Comparison of ENCODE assay signal across 11 cellular contexts in genomic region chr9:95552814-95553546, GRCh38. TPM values are rescaled to one million over a fixed set of nuclear protein-coding genes. Genes with fewer than 3 reads are reported as not detected.
DNase-seq lines count a peak whose midpoint lies in the region; ATAC-seq and TF ChIP-seq lines count a peak whose summit lies in the region.
"Had no signal": no experiment of that assay in that cellular context is flagged by ENCODE, and none has a peak within 500 bp of the region (broad histone marks: within the 10 kb centered on the region; RNA-seq: fewer than 3 reads in every experiment).

No MANE protein-coding gene starts in this region.

- peak overlapping the region; percentile 9 for H2AFZ ChIP-seq in trophoblast cell (ENCODE audit: insufficient read depth, low read length, poor library complexity)
- H2AFZ ChIP-seq: parathyroid adenoma had no signal

- peak; percentile 52 for DNase-seq in COLO668 (lab: John Stamatoyannopoulos, UW; ENCODE audit: unreplicated experiment)
- peak; percentile 38 for DNase-seq in activated T-cell treated with anti-CD3 and anti-CD28 coated beads, Interleukin-2, amount 50 U/mL, for 1 hour
- peak in 4 of 5 donors; percentile 36 to 63 (median 54) for DNase-seq in heart left ventricle
- no peak for DNase-seq in trophoblast cell
- no peak for DNase-seq in glomerular visceral epithelial cell (ENCODE audit: extremely low spot score)
- no peak for DNase-seq in AG20443 (ENCODE audit: low spot score)
- DNase-seq in SIG-M5 treated with dmso at 0.1 percent for 504 hours (lab: John Stamatoyannopoulos, UW; ENCODE audit: unreplicated experiment) = no peak
- DNase-seq: OCI-M1 had no signal

- no peak overlapping the region for H3K23ac ChIP-seq in trophoblast cell (ENCODE audit: low read length)

- H2BK5ac ChIP-seq in trophoblast cell (ENCODE audit: low read depth, low read length, poor library complexity) = no peak overlapping the region

- no peak overlapping the region for H4K8ac ChIP-seq in trophoblast cell (ENCODE audit: low read depth, low read length)

- no peak overlapping the region for H3K27ac ChIP-seq in heart left ventricle
- H3K27ac ChIP-seq in trophoblast cell (ENCODE audit: low read depth, low read length) = no peak overlapping the region
- H3K27ac ChIP-seq: C4-2B, parathyroid adenoma had no signal

- H2BK12ac ChIP-seq in trophoblast cell (ENCODE audit: low read length) = no peak overlapping the region

- no peak overlapping the region for H3K4ac ChIP-seq in trophoblast cell (ENCODE audit: low read depth, low read length)

- H4K91ac ChIP-seq in trophoblast cell (ENCODE audit: low read depth, low read length) = no peak overlapping the region

- peak; percentile 47 to 78 (median 75) for ATAC-seq in heart left ventricle
- no peak for ATAC-seq in HG03280 (IDR thresholded peaks at IDR 0.05; ENCODE audit: unreplicated experiment)

- no peak for TF ChIP-seq POLR2A in heart left ventricle (IDR thresholded peaks at IDR 0.05)

- H4K12ac ChIP-seq in trophoblast cell (ENCODE audit: low read depth, low read length) = no peak overlapping the region

- H3K36me3 ChIP-seq in heart left ventricle (no peaks in the 10 kb centered on the region), trophoblast cell (ENCODE audit: control insufficient read depth in 1 of 2, insufficient read depth in 2 of 2, low read length in 2 of 2) (no peaks in the 10 kb centered on the region)

- no peaks in the 10 kb centered on the region for H3K79me2 ChIP-seq in trophoblast cell (ENCODE audit: control insufficient read depth, insufficient read depth, low read length, poor library complexity)
- H3K79me2 ChIP-seq: parathyroid adenoma had no signal

- 14 to 52% (median 15%) methylated on average over 10 to 43 of the region's 43 CpGs for WGBS in heart left ventricle, 4 donors
- WGBS in trophoblast cell (ENCODE audit: extremely low coverage, insufficient coverage, insufficient read length) = no CpG with 5 or more reads among the region's 43 CpGs

- no peak overlapping the region for H3K14ac ChIP-seq in trophoblast cell (ENCODE audit: low read length)

- H2AK5ac ChIP-seq in trophoblast cell (ENCODE audit: low read length) = no peak overlapping the region

- no peak overlapping the region for H3K18ac ChIP-seq in trophoblast cell (ENCODE audit: low read length)

- H3K9ac ChIP-seq in trophoblast cell (ENCODE audit: low read length) = no peak overlapping the region
- H3K9ac ChIP-seq: parathyroid adenoma had no signal

- no peaks in the 10 kb centered on the region for H3K79me1 ChIP-seq in trophoblast cell (ENCODE audit: low read length)

- intact Hi-C loops in heart left ventricle (cut with DNase I) = no loop called here

- H3K4me3 ChIP-seq in heart left ventricle (peak overlapping the region in 11 of 12 donors; percentile 15 to 52 (median 41)), trophoblast cell (ENCODE audit: low read depth, low read length) (no peak overlapping the region)

- H3K27me3 ChIP-seq in heart left ventricle (peaks cover 0 to 43% (median 8%) of the 10 kb centered on the region in 9 donors), trophoblast cell (ENCODE audit: insufficient read depth, low read length) (peaks cover 4% of the 10 kb centered on the region)

- H3K4me1 ChIP-seq in heart left ventricle (peaks cover 0 to 10% (median 0%) of the 10 kb centered on the region in 12 donors), trophoblast cell (ENCODE audit: control insufficient read depth in 1 of 2, insufficient read depth in 2 of 2, low read length in 2 of 2) (peaks cover 4 to 6% of the 10 kb centered on the region in 2 experiments)
- H3K4me1 ChIP-seq: parathyroid adenoma had no signal

- TF ChIP-seq CTCF in heart left ventricle (IDR thresholded peaks at IDR 0.05) = no peak

- H2BK120ac ChIP-seq in trophoblast cell (ENCODE audit: insufficient read depth, low read length, poor library complexity) = no peak overlapping the region

- no peaks in the 10 kb centered on the region for H3K9me3 ChIP-seq in heart left ventricle
- H3K9me3 ChIP-seq in trophoblast cell (ENCODE audit: insufficient read depth, low read depth, low read length) = peaks cover 11% of the 10 kb centered on the region

- H3K4me2 ChIP-seq in trophoblast cell (ENCODE audit: low read length) = peak overlapping the region; percentile 48

RNA-seq across cellular contexts. Expression of gene PTCH1, which starts 36.2 kb away (rescaled TPM):
- total RNA-seq in heart left ventricle = 10 to 100 TPM in 2 of 9 donors, 1 to 10 TPM in 7; 2.9 to 15.2 (median 6.6) TPM
- 1 to 10 TPM; 2.2 to 3.8 TPM for polyA plus RNA-seq in heart left ventricle
- polyA plus RNA-seq in trophoblast cell (2013) = 13.6 and 13.7 TPM in 2 replicates

Comparison
In these comparisons a context has a peak if more than half of its experiments do, and no peak if none do; other contexts are left out.
1. DNase-seq: peak in COLO668 (single experiment), activated T-cell treated with anti-CD3 and anti-CD28 coated beads, Interleukin-2, amount 50 U/mL, for 1 hour (single experiment) and heart left ventricle (4 of 5); none in trophoblast cell (0 of 2), glomerular visceral epithelial cell (single experiment), AG20443 (single experiment) and SIG-M5 treated with dmso at 0.1 percent for 504 hours (single experiment).